ENCODE assay signal across 8 cellular contexts in genomic region chr12:106760184-106760531, GRCh38. TPM values are rescaled to one million over a fixed set of nuclear protein-coding genes. Genes with fewer than 3 reads are reported as not detected.
DNase-seq lines count a peak whose midpoint lies in the region; ATAC-seq lines count a peak whose summit lies in the region.

No MANE protein-coding gene starts in this region.

- H3K18ac ChIP-seq in neuronal stem cell (ENCODE audit: low read length), result peak overlapping the region; percentile 82

- H2AK5ac ChIP-seq in neuronal stem cell (ENCODE audit: low read depth, low read length), result peak overlapping the region; percentile 16

- peak overlapping the region; percentile 32 for H3K4me3 Mint-ChIP-seq in activated T-cell treated with anti-CD3 and anti-CD28 coated beads, Interleukin-2, amount 50 U/mL, for 24 hours

- ATAC-seq in HG02642 (IDR thresholded peaks at IDR 0.05; ENCODE audit: poor library complexity, unreplicated experiment), result peak; percentile 97

- H3K27ac Mint-ChIP-seq in activated T-cell treated with anti-CD3 and anti-CD28 coated beads, Interleukin-2, amount 50 U/mL, for 24 hours, result peak overlapping the region; percentile 85

- H3K4ac ChIP-seq in neuronal stem cell (ENCODE audit: low read length), result no peak overlapping the region

- DNase-seq in activated T-cell treated with anti-CD3 and anti-CD28 coated beads, Interleukin-2, amount 50 U/mL, for 24 hours, result no peak
- no peak for DNase-seq in activated T-cell treated with anti-CD3 and anti-CD28 coated beads for 4 hours
- peak; percentile 14 to 21 for DNase-seq in NCI-H187 (lab: John Stamatoyannopoulos, UW)
- peak in 14 of 61 donors; percentile 10 to 76 (median 26) for DNase-seq in caudate nucleus (lab: John Stamatoyannopoulos, UW)
- no peak for DNase-seq in neuronal stem cell (ENCODE audit: low spot score)
- DNase-seq in NCI-H774 (lab: John Stamatoyannopoulos, UW), result no peak
- no peak for DNase-seq in cortex of kidney (lab: John Stamatoyannopoulos, UW)

- peak overlapping the region; percentile 19 for H2AFZ ChIP-seq in neuronal stem cell (ENCODE audit: low read length)

- H3K27me3 ChIP-seq in neuronal stem cell (ENCODE audit: control insufficient read depth in 3 of 3, insufficient read depth in 3 of 3, low read depth in 1 of 3, low read length in 3 of 3), result no peaks in the 10 kb centered on the region

- peaks cover 0 to 2% of the 10 kb centered on the region in 2 donors for H3K9me3 ChIP-seq in neuronal stem cell (replicated peaks in 1 of 2; ENCODE audit: control insufficient read depth in 2 of 2, insufficient read depth in 1 of 2, low read depth in 1 of 2, low read length in 2 of 2)

- H3K27me3 Mint-ChIP-seq in activated T-cell treated with anti-CD3 and anti-CD28 coated beads, Interleukin-2, amount 50 U/mL, for 24 hours, result no peaks in the 10 kb centered on the region

- peak overlapping the region; percentile 94 for H3K27ac ChIP-seq in caudate nucleus (ENCODE audit: low read depth, low read length)
- H3K27ac ChIP-seq in neuronal stem cell (replicated peaks; ENCODE audit: low read length), result peak overlapping the region; percentile 74

- H4K91ac ChIP-seq in neuronal stem cell (ENCODE audit: low read depth, low read length, poor library complexity), result no peak overlapping the region

- no peaks in the 10 kb centered on the region for H3K9me3 Mint-ChIP-seq in activated T-cell treated with anti-CD3 and anti-CD28 coated beads, Interleukin-2, amount 50 U/mL, for 24 hours

- H2BK5ac ChIP-seq in neuronal stem cell (ENCODE audit: low read length), result no peak overlapping the region

- H3K36me3 ChIP-seq in neuronal stem cell (replicated peaks in 1 of 2; ENCODE audit: control insufficient read depth in 2 of 2, insufficient read depth in 2 of 2, low read length in 2 of 2), result peaks cover 0 to 87% of the 10 kb centered on the region in 2 donors

- no peak overlapping the region for H3K4me2 ChIP-seq in neuronal stem cell (ENCODE audit: insufficient read depth, low read length, poor library complexity, severe bottlenecking)

- no CpG with 5 or more reads among the region's 2 CpGs for WGBS in neuronal stem cell (ENCODE audit: extremely low coverage in 2 of 2, insufficient read length in 2 of 2, insufficient replicate concordance in 1 of 2), 2 donors

- no peak overlapping the region for H4K8ac ChIP-seq in neuronal stem cell (ENCODE audit: low read depth, low read length)

- no peaks in the 10 kb centered on the region for H3K79me1 ChIP-seq in neuronal stem cell (ENCODE audit: low read depth, low read length)

- no peak overlapping the region for H3K9ac ChIP-seq in neuronal stem cell (ENCODE audit: low read depth, low read length, poor library complexity)

- no peak overlapping the region for H3K23ac ChIP-seq in neuronal stem cell (ENCODE audit: low read depth, low read length, poor library complexity)

- H2BK12ac ChIP-seq in neuronal stem cell (ENCODE audit: low read length), result no peak overlapping the region

- peaks cover 24 to 28% of the 10 kb centered on the region in 2 donors for H3K4me1 ChIP-seq in neuronal stem cell (ENCODE audit: control insufficient read depth in 2 of 2, insufficient read depth in 1 of 2, low read depth in 1 of 2, low read length in 2 of 2)

- H2BK15ac ChIP-seq in neuronal stem cell (ENCODE audit: low read length), result peak overlapping the region; percentile 18

- H2BK120ac ChIP-seq in neuronal stem cell (ENCODE audit: low read depth, low read length), result no peak overlapping the region

- no peaks in the 10 kb centered on the region for H3K36me3 Mint-ChIP-seq in activated T-cell treated with anti-CD3 and anti-CD28 coated beads, Interleukin-2, amount 50 U/mL, for 24 hours (ENCODE audit: low read depth)

- peaks cover 25% of the 10 kb centered on the region for H3K4me1 Mint-ChIP-seq in activated T-cell treated with anti-CD3 and anti-CD28 coated beads, Interleukin-2, amount 50 U/mL, for 24 hours (ENCODE audit: low read depth)

- H3K14ac ChIP-seq in neuronal stem cell (ENCODE audit: low read length), result no peak overlapping the region

- no peak overlapping the region for H3K4me3 ChIP-seq in neuronal stem cell (ENCODE audit: low read length in 2 of 2)

RNA-seq across cellular contexts. Expression of gene RIC8B, which starts 14.3 kb away (rescaled TPM):
- polyA plus RNA-seq in neuronal stem cell (2013, experiment 1 of 2), result 10.3 TPM
- 10.1 TPM for polyA plus RNA-seq in neuronal stem cell (2013, experiment 2 of 2)

Comparison
In these comparisons a context has a peak if more than half of its experiments do, and no peak if none do; other contexts are left out.
1. DNase-seq: peak in NCI-H187 (2 of 2); none in activated T-cell treated with anti-CD3 and anti-CD28 coated beads, Interleukin-2, amount 50 U/mL, for 24 hours (single experiment), activated T-cell treated with anti-CD3 and anti-CD28 coated beads for 4 hours (single experiment), neuronal stem cell (single experiment), NCI-H774 (single experiment) and cortex of kidney (single experiment).